In the genomic region with DNA sequence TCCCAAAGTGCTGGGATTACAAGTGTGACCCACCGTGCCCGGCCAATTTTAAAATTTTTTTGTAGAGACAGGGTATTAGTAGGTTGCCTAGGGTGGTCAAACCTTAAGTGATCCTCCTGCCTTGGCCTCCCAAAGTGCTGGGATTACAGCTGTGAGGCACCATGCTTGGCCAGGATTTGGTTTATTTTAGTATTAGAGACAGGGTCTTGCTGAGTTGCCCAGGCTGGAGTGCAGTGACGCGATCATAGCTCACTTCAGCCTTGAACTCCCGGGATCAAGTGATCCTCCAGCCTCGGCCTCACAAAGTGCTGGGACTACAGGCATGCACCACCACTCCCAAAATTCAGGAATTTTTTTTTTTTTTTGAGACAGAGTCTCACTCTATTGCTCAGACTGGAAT, we compare ENCODE assay signal across 20 cellular contexts. TPM values are rescaled to one million over a fixed set of nuclear protein-coding genes. Genes with fewer than 3 reads are reported as not detected.
"Had no signal": no experiment of that assay in that cellular context is flagged by ENCODE, and none has a peak within 500 bp of the region (broad histone marks: within the 10 kb centered on the region; RNA-seq: fewer than 3 reads in every experiment).

No MANE protein-coding gene starts in this region.

- H3K27me3 Mint-ChIP-seq: activated naive CD4-positive, alpha-beta T cell treated with anti-CD3 and anti-CD28 coated beads, Interleukin-2, amount 50 U/mL, for 24 hours; activated T-cell treated with anti-CD3 and anti-CD28 coated beads, Interleukin-2, amount 50 U/mL, for 24 hours; memory B cell had no signal

- H3K27ac ChIP-seq: coronary artery, foreskin keratinocyte, uterus, VCaP had no signal

- H3K36me3 Mint-ChIP-seq: activated naive CD4-positive, alpha-beta T cell treated with anti-CD3 and anti-CD28 coated beads, Interleukin-2, amount 50 U/mL, for 24 hours; brain had no signal

- H3K9me3 Mint-ChIP-seq: activated naive CD4-positive, alpha-beta T cell treated with anti-CD3 and anti-CD28 coated beads, Interleukin-2, amount 50 U/mL, for 24 hours; activated T-cell treated with anti-CD3 and anti-CD28 coated beads, Interleukin-2, amount 50 U/mL, for 24 hours; memory B cell; nephron had no signal

- H3K4me1 Mint-ChIP-seq: nephron had no signal

- H3K4me1 ChIP-seq: foreskin keratinocyte, uterus had no signal

- H3K27ac Mint-ChIP-seq: brain, memory B cell, nephron had no signal

- H3K4me3 Mint-ChIP-seq: activated T-cell treated with anti-CD3 and anti-CD28 coated beads, Interleukin-2, amount 50 U/mL, for 24 hours; nephron had no signal

- ATAC-seq: foreskin keratinocyte, left ventricle myocardium superior, mucosa of descending colon had no signal

- H3K9me3 ChIP-seq: mucosa of descending colon, tibial nerve, uterus had no signal

- H3K27me3 ChIP-seq: foreskin keratinocyte, tibial nerve, uterus had no signal

- DNase-seq: activated CD4-positive, alpha-beta T cell treated with anti-CD3 and anti-CD28 coated beads for 4 hours; activated T-cell treated with anti-CD3 and anti-CD28 coated beads, Interleukin-2, amount 50 U/mL, for 24 hours; central memory CD4-positive, alpha-beta T cell; effector CD4-positive, alpha-beta T cell; foreskin keratinocyte; kidney glomerular epithelial cell; left ventricle myocardium superior; mucosa of descending colon; occipital lobe; stimulated activated CD4-positive, alpha-beta T cell treated with anti-CD3 and anti-CD28 coated beads, Interleukin-4, amount 100 ng/mL, for 24 hours; stimulated activated naive CD4-positive, alpha-beta T cell treated with Interleukin-2 at 50 U/mL for 16 hours; substantia nigra; uterus had no signal

RNA-seq across cellular contexts. Expression of a gene that starts 16.9 kb away (rescaled TPM):
- total RNA-seq: foreskin keratinocyte, occipital lobe had no signal
